In genomic region chr6:135176464-135176863, GRCh38 we compare ENCODE assay signal across 1 cellular context.
TF ChIP-seq lines count a peak whose summit lies in the region.

No MANE protein-coding gene starts in this region.

TF ChIP-seq in SK-N-SH treated with all-trans-retinoic acid at 6 μM for 48 hours, 23 proteins besides CTCF, POLR2A, EP300 and RAD21 (continued from another document):
- TF ChIP-seq CSRNP3 (CRISPR knock-in tag; IDR thresholded peaks at IDR 0.05) (no peak), RARB (CRISPR knock-in tag; IDR thresholded peaks at IDR 0.05) (no peak), PPARA (CRISPR knock-in tag; IDR thresholded peaks at IDR 0.05; ENCODE audit: borderline replicate concordance) (no peak), ZC3H10 (CRISPR knock-in tag; IDR thresholded peaks at IDR 0.05) (no peak), ZNF565 (CRISPR knock-in tag; conservative IDR thresholded peaks at IDR 0.05; ENCODE audit: low read depth) (no peak), OSR1 (CRISPR knock-in tag; IDR thresholded peaks at IDR 0.05) (no peak), ZNF8 (CRISPR knock-in tag; IDR thresholded peaks at IDR 0.05) (no peak), ISL1 (CRISPR knock-in tag; IDR thresholded peaks at IDR 0.05) (no peak), ESRRG (CRISPR knock-in tag; IDR thresholded peaks at IDR 0.05) (no peak), TOX (CRISPR knock-in tag; IDR thresholded peaks at IDR 0.05; ENCODE audit: borderline replicate concordance) (no peak), GLIS3 (CRISPR knock-in tag; IDR thresholded peaks at IDR 0.05) (no peak), ZFP3 (CRISPR knock-in tag; IDR thresholded peaks at IDR 0.05) (no peak), POU6F1 (CRISPR knock-in tag; IDR thresholded peaks at IDR 0.05; ENCODE audit: borderline replicate concordance, low read depth) (no peak), ZFP30 (CRISPR knock-in tag; IDR thresholded peaks at IDR 0.05) (no peak)
